20 cellular contexts compared by ENCODE assay signal in genomic region chr14:52235434-52235833, GRCh38. TPM values are rescaled to one million over a fixed set of nuclear protein-coding genes. Genes with fewer than 3 reads are reported as not detected.
DNase-seq lines count a peak whose midpoint lies in the region; ATAC-seq and TF ChIP-seq lines count a peak whose summit lies in the region.
"Had no signal": no experiment of that assay in that cellular context is flagged by ENCODE, and none has a peak within 500 bp of the region (broad histone marks: within the 10 kb centered on the region; RNA-seq: fewer than 3 reads in every experiment).

No MANE protein-coding gene starts in this region.

- intact Hi-C loops in spleen (cut with DNase I; ENCODE audit: low total_unique reads): no loop called here

- peak in 1 of 2 donors; percentile 55 for ATAC-seq in naive B cell (ENCODE audit: low read depth in 2 of 2)
- ATAC-seq: GM12878 had no signal

- peak; percentile 17 to 36 for DNase-seq in AML-193 (lab: John Stamatoyannopoulos, UW)
- DNase-seq in naive B cell: no peak
- DNase-seq in spleen: no peak
- DNase-seq in RKO (ENCODE audit: low spot score): no peak
- no peak for DNase-seq in Peyer's patch
- DNase-seq: CD4-positive, CD25-positive, alpha-beta regulatory T cell; COR-L47; DMS 273 treated with DMSO at 0.1 percent for 48 hours; HCEC 1CT; Kasumi-1; MM.1S; NCI-H1092; NCI-H1694; NCI-H2107; NCI-H226; Right ventricle myocardium superior had no signal

- no peak overlapping the region for H2AFZ ChIP-seq in OCI-LY3 (ENCODE audit: low read depth, low read length)

- H3K4me1 ChIP-seq in BLaER1 treated with 17β-estradiol and CSF1 and Interleukin-3, amounts not matched to agents 10 nM and 100 nM: peaks cover 10 to 19% (median 14%) of the 10 kb centered on the region in 10 experiments
- peaks cover 63% of the 10 kb centered on the region for H3K4me1 ChIP-seq in OCI-LY3 (ENCODE audit: low read length)
- peaks cover 0 to 27% (median 11%) of the 10 kb centered on the region in 6 donors for H3K4me1 ChIP-seq in spleen
- no peaks in the 10 kb centered on the region for H3K4me1 ChIP-seq in Peyer's patch

- TF ChIP-seq POLR2A in spleen (IDR thresholded peaks at IDR 0.05): no peak
- TF ChIP-seq POLR2A in Peyer's patch (IDR thresholded peaks at IDR 0.05): no peak

- no peak for TF ChIP-seq CTCF in OCI-LY3 (IDR thresholded peaks at IDR 0.05; ENCODE audit: low read depth, low read length)
- no peak for TF ChIP-seq CTCF in spleen (IDR thresholded peaks at IDR 0.05 in 8 of 11, conservative IDR thresholded peaks at IDR 0.05 in 3 of 11)
- TF ChIP-seq CTCF in Peyer's patch (IDR thresholded peaks at IDR 0.05): no peak

- no peak overlapping the region for H3K9ac ChIP-seq in BLaER1 treated with 17β-estradiol and CSF1 and Interleukin-3, amounts not matched to agents 10 nM and 100 nM
- peak overlapping the region; percentile 48 for H3K9ac ChIP-seq in OCI-LY3 (ENCODE audit: low read length)

- H3K4me3 ChIP-seq in BLaER1 treated with 17β-estradiol and CSF1 and Interleukin-3, amounts not matched to agents 10 nM and 100 nM: no peak overlapping the region
- peak overlapping the region; percentile 36 for H3K4me3 ChIP-seq in OCI-LY3 (ENCODE audit: low read length)
- peak overlapping the region in 1 of 8 donors; percentile 6 for H3K4me3 ChIP-seq in spleen
- H3K4me3 ChIP-seq in Peyer's patch: no peak overlapping the region
- H3K4me3 ChIP-seq: GM12878 had no signal

- H3K27ac ChIP-seq in BLaER1 treated with 17β-estradiol and CSF1 and Interleukin-3, amounts not matched to agents 10 nM and 100 nM: no peak overlapping the region
- H3K27ac ChIP-seq in OCI-LY3 (ENCODE audit: low read length) (peak overlapping the region; percentile 70), spleen (peak overlapping the region in 4 of 8 donors; percentile 45 to 68 (median 62)), Peyer's patch (no peak overlapping the region)

- no peaks in the 10 kb centered on the region for H3K27me3 ChIP-seq in BLaER1 treated with 17β-estradiol and CSF1 and Interleukin-3, amounts not matched to agents 10 nM and 100 nM
- no peaks in the 10 kb centered on the region for H3K27me3 ChIP-seq in OCI-LY3 (ENCODE audit: low read depth, low read length)
- no peaks in the 10 kb centered on the region for H3K27me3 ChIP-seq in spleen (replicated peaks in 1 of 7)
- no peaks in the 10 kb centered on the region for H3K27me3 ChIP-seq in Peyer's patch

- WGBS in spleen, 5 donors: 40 to 53% (median 43%) methylated on average over 2 of the region's 2 CpGs

- peaks cover 0 to 9% (median 0%) of the 10 kb centered on the region in 11 experiments; a peak in 2 of 22 replicates for H3K9me3 ChIP-seq in BLaER1 treated with 17β-estradiol and CSF1 and Interleukin-3, amounts not matched to agents 10 nM and 100 nM (replicated peaks in 1 of 11)
- H3K9me3 ChIP-seq in OCI-LY3 (ENCODE audit: insufficient read depth, low read length) (peaks cover 11% of the 10 kb centered on the region; the same call in 1 of the 2 replicates), spleen (no peaks in the 10 kb centered on the region), Peyer's patch (no peaks in the 10 kb centered on the region)

- peak overlapping the region in 1 of 6 donors; percentile 75 for H3K27ac Mint-ChIP-seq in naive B cell
- H3K27ac Mint-ChIP-seq: IgD-negative memory B cell had no signal

- peak overlapping the region in 9 of 11 experiments; percentile 4 to 44 (median 38); a peak in 13 of 22 replicates for H3K4me2 ChIP-seq in BLaER1 treated with 17β-estradiol and CSF1 and Interleukin-3, amounts not matched to agents 10 nM and 100 nM
- H3K4me2 ChIP-seq in OCI-LY3 (ENCODE audit: low read length): peak overlapping the region; percentile 70

- H3K79me2 ChIP-seq in OCI-LY3 (ENCODE audit: low read length): no peaks in the 10 kb centered on the region

- peaks cover 0 to 1% (median 0%) of the 10 kb centered on the region in 7 donors for H3K9me3 Mint-ChIP-seq in naive B cell
- H3K9me3 Mint-ChIP-seq: CD4-positive, CD25-positive, alpha-beta regulatory T cell; IgD-negative memory B cell had no signal

- H3K36me3 ChIP-seq in BLaER1 treated with 17β-estradiol and CSF1 and Interleukin-3, amounts not matched to agents 10 nM and 100 nM: no peaks in the 10 kb centered on the region
- H3K36me3 ChIP-seq in OCI-LY3 (replicated peaks; ENCODE audit: low read depth, low read length) (no peaks in the 10 kb centered on the region), spleen (no peaks in the 10 kb centered on the region), Peyer's patch (no peaks in the 10 kb centered on the region)

- no peaks in the 10 kb centered on the region for H4K20me1 ChIP-seq in BLaER1 treated with 17β-estradiol and CSF1 and Interleukin-3, amounts not matched to agents 10 nM and 100 nM
- H4K20me1 ChIP-seq in OCI-LY3 (ENCODE audit: insufficient read depth, low read length): no peaks in the 10 kb centered on the region

- peaks cover 0 to 6% of the 10 kb centered on the region in 2 donors for H3K36me3 Mint-ChIP-seq in naive B cell
- H3K36me3 Mint-ChIP-seq: IgD-negative memory B cell had no signal

- peaks cover 18 to 22% (median 18%) of the 10 kb centered on the region in 3 donors for H3K4me1 Mint-ChIP-seq in naive B cell

- H3K27me3 Mint-ChIP-seq in naive B cell: peaks cover 12 to 29% (median 17%) of the 10 kb centered on the region in 3 donors

- H3K4me3 Mint-ChIP-seq in naive B cell: peak overlapping the region in 5 of 8 donors; percentile 5 to 79 (median 17)
- H3K4me3 Mint-ChIP-seq: CD4-positive, CD25-positive, alpha-beta regulatory T cell; IgD-negative memory B cell had no signal

RNA-seq across cellular contexts. Expression of gene PTGDR, which starts 32.1 kb away (rescaled TPM):
- under 1 TPM in 4 of 6 donors, not detected in 2; 0.16 to 0.61 (median 0.23) TPM for polyA plus RNA-seq in naive B cell (ENCODE audit: low read depth in 6 of 6)
- 10 to 100 TPM in 6 of 7 donors, 1 to 10 TPM in 1; 7.5 to 20.5 (median 10.9) TPM for total RNA-seq in spleen
- polyA plus RNA-seq in spleen: 1 to 10 TPM in 1 of 3 donors, under 1 TPM in 2; 0.67 to 1.4 (median 0.88) TPM
- total RNA-seq in Peyer's patch: 1 to 10 TPM in 3 of 4 donors, not detected in 1; 1.4 to 3.8 (median 1.4) TPM
- total RNA-seq: GM12878 had no signal
- polyA plus RNA-seq: GM12878 had no signal

Comparison
In these comparisons a context has a peak if more than half of its experiments do, and no peak if none do; other contexts are left out.
1. DNase-seq: peak in AML-193 (2 of 2); none in naive B cell (single experiment), spleen (single experiment), RKO (single experiment) and Peyer's patch (0 of 3).